10 cellular contexts compared by ENCODE assay signal in the genomic region with DNA sequence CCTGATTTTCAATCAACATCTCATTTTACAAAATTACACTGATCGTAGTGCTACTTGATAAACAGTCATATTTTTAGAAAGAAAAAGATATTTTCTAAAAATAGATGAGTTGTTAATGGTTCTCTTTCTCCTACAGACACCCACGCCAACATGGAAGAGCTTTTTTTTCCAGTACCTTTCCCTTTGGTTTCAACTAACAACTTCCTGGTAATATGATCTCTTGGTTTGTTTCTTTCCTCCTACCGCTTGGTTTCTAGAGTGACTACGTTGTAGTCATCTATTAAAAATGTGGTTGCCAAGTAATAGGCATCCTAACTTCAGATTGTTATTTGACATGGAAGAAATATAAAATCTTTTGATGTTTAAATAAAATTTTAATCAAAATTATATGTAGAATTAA.
DNase-seq lines count a peak whose midpoint lies in the region.
"Had no signal": no experiment of that assay in that cellular context is flagged by ENCODE, and none has a peak within 500 bp of the region (broad histone marks: within the 10 kb centered on the region; RNA-seq: fewer than 3 reads in every experiment).

No MANE protein-coding gene starts in this region.

- H3K36me3 ChIP-seq in SJSA1 (no peaks in the 10 kb centered on the region), MG63 (no peaks in the 10 kb centered on the region)

- DNase-seq in NCI-H2171 treated with DMSO at 0.1 percent for 48 hours (lab: John Stamatoyannopoulos, UW): peak; percentile 71
- DNase-seq in NCI-H2171 (lab: John Stamatoyannopoulos, UW): no peak
- DNase-seq in SJSA1 (ENCODE audit: low read depth in 1 of 2, low spot score in 2 of 2): no peak
- DNase-seq in fibroblast of the conjunctiva (ENCODE audit: low read depth): peak; percentile 36
- peak; percentile 7 for DNase-seq in smooth muscle cell of the brain vasculature (ENCODE audit: low read depth, low spot score)
- DNase-seq in NCI-H446 treated with DMSO at 0.1 percent for 48 hours (lab: John Stamatoyannopoulos, UW): no peak
- DNase-seq in MG63: no peak
- DNase-seq in KBM-7: no peak
- DNase-seq: retina had no signal

- H3K9me3 ChIP-seq in SJSA1 (replicated peaks) (no peaks in the 10 kb centered on the region), MG63 (peaks cover 13% of the 10 kb centered on the region)

- peak overlapping the region; percentile 31; the same call in 1 of the 2 replicates for H3K27ac ChIP-seq in SJSA1
- H3K27ac ChIP-seq: SK-N-MC had no signal

- H3K4me3 ChIP-seq in SJSA1: no peak overlapping the region
- H3K4me3 ChIP-seq in MG63: no peak overlapping the region
- H3K4me3 ChIP-seq: SK-N-MC had no signal

- in situ Hi-C loops in KBM-7 (cut with MboI; ENCODE audit: low pct_unique_long_range_greater_than_20kb, low sequenced_read_pairs): no loop called here

- no peaks in the 10 kb centered on the region for H3K27me3 ChIP-seq in SJSA1 (replicated peaks)
- no peaks in the 10 kb centered on the region for H3K27me3 ChIP-seq in MG63

- H3K4me1 ChIP-seq in SJSA1 (replicated peaks): 0 out of 2 replicates have a peak, but pooled peaks cover 5% of the 10 kb centered on the region

Comparison
In these comparisons a context has a peak if more than half of its experiments do, and no peak if none do; other contexts are left out.
1. DNase-seq: peak in NCI-H2171 treated with DMSO at 0.1 percent for 48 hours (single experiment), fibroblast of the conjunctiva (single experiment) and smooth muscle cell of the brain vasculature (single experiment); none in NCI-H2171 (single experiment), SJSA1 (0 of 2), NCI-H446 treated with DMSO at 0.1 percent for 48 hours (single experiment), MG63 (single experiment) and KBM-7 (single experiment).